12 cellular contexts compared by ENCODE assay signal in genomic region chr22:42683599-42684283, GRCh38. TPM values are rescaled to one million over a fixed set of nuclear protein-coding genes. Genes with fewer than 3 reads are reported as not detected.
DNase-seq lines count a peak whose midpoint lies in the region; ATAC-seq and TF ChIP-seq lines count a peak whose summit lies in the region.
"Had no signal": no experiment of that assay in that cellular context is flagged by ENCODE, and none has a peak within 500 bp of the region (broad histone marks: within the 10 kb centered on the region; RNA-seq: fewer than 3 reads in every experiment).

No MANE protein-coding gene starts in this region.

- peak overlapping the region; percentile 75 for H3K27ac Mint-ChIP-seq in glutamatergic neuron (ENCODE audit: unreplicated experiment)
- H3K27ac Mint-ChIP-seq: activated T-cell treated with anti-CD3 and anti-CD28 coated beads, Interleukin-2, amount 50 U/mL, for 24 hours had no signal

- no peaks in the 10 kb centered on the region for H4K20me1 ChIP-seq in osteoblast (ENCODE audit: insufficient read depth, low read length)

- H3K36me3 Mint-ChIP-seq in glutamatergic neuron (ENCODE audit: unreplicated experiment), result peaks cover 18% of the 10 kb centered on the region
- H3K36me3 Mint-ChIP-seq: naive thymus-derived CD8-positive, alpha-beta T cell had no signal

- H3K4me3 ChIP-seq in osteoblast (ENCODE audit: insufficient read depth, low read length) (no peak overlapping the region), aorta (ENCODE audit: low read length in 2 of 2) (no peak overlapping the region)

- H3K9me3 ChIP-seq in osteoblast (ENCODE audit: low read depth, low read length) (peaks cover 3% of the 10 kb centered on the region), aorta (ENCODE audit: control insufficient read depth, low read length) (no peaks in the 10 kb centered on the region)

- H3K9me3 Mint-ChIP-seq in glutamatergic neuron (ENCODE audit: unreplicated experiment), result peaks cover 19% of the 10 kb centered on the region
- H3K9me3 Mint-ChIP-seq: activated T-cell treated with anti-CD3 and anti-CD28 coated beads, Interleukin-2, amount 50 U/mL, for 24 hours had no signal

- ATAC-seq in aorta (ENCODE audit: low FRiP score) (peak; percentile 70), GM21390 (IDR thresholded peaks at IDR 0.05; ENCODE audit: unreplicated experiment) (no peak), HG03025 (IDR thresholded peaks at IDR 0.05; ENCODE audit: low FRiP score, unreplicated experiment) (no peak)
- ATAC-seq: naive thymus-derived CD8-positive, alpha-beta T cell had no signal

- H3K4me1 ChIP-seq in osteoblast (ENCODE audit: insufficient read depth, low read length) (peaks cover 50% of the 10 kb centered on the region), aorta (ENCODE audit: control insufficient read depth in 1 of 2, insufficient read depth in 2 of 2, low read length in 2 of 2) (peaks cover 2 to 7% of the 10 kb centered on the region in 2 donors)

- H3K4me2 ChIP-seq in osteoblast (ENCODE audit: insufficient read depth, low read length), result no peak overlapping the region

- no peaks in the 10 kb centered on the region for H3K79me2 ChIP-seq in osteoblast (ENCODE audit: insufficient read depth, low read length)

- H3K27ac ChIP-seq in osteoblast (ENCODE audit: low read depth, low read length) (peak overlapping the region; percentile 35), aorta (ENCODE audit: low read depth in 1 of 2, low read length in 2 of 2) (peak overlapping the region; percentile 37 to 79)

- H3K27me3 ChIP-seq in osteoblast (ENCODE audit: insufficient read depth, low read length) (no peaks in the 10 kb centered on the region), aorta (ENCODE audit: control insufficient read depth in 1 of 2, insufficient read depth in 2 of 2, low read length in 1 of 2) (no peaks in the 10 kb centered on the region)

- H3K4me1 Mint-ChIP-seq in glutamatergic neuron (ENCODE audit: low read depth, unreplicated experiment), result peaks cover 29% of the 10 kb centered on the region

- intact Hi-C loops in aorta (cut with DNase I), result no loop called here

- no peak overlapping the region for H2AFZ ChIP-seq in osteoblast (ENCODE audit: low read length)

- peak; percentile 26 for DNase-seq in NCI-H82 (lab: John Stamatoyannopoulos, UW)
- no peak for DNase-seq in NCI-H82 treated with DMSO at 0.1 percent for 48 hours (lab: John Stamatoyannopoulos, UW; ENCODE audit: unreplicated experiment)
- peak; percentile 57 for DNase-seq in glutamatergic neuron
- peak; percentile 89 for DNase-seq in osteoblast (ENCODE audit: insufficient read length, low spot score, missing footprints)
- DNase-seq in aorta, result peak; percentile 87 to 90
- DNase-seq in activated CD8-positive, alpha-beta memory T cell treated with anti-CD3 and anti-CD28 coated beads, Interleukin-2, amount 50 U/mL, for 4 hours, result no peak
- DNase-seq: 8988T; activated T-cell treated with anti-CD3 and anti-CD28 coated beads, Interleukin-2, amount 50 U/mL, for 24 hours; DMS79 treated with DMSO at 0.1 percent for 48 hours; naive thymus-derived CD8-positive, alpha-beta T cell had no signal

- peak overlapping the region; percentile 61 for H3K4me3 Mint-ChIP-seq in glutamatergic neuron (ENCODE audit: unreplicated experiment)
- H3K4me3 Mint-ChIP-seq: activated T-cell treated with anti-CD3 and anti-CD28 coated beads, Interleukin-2, amount 50 U/mL, for 24 hours had no signal

- no peaks in the 10 kb centered on the region for H3K36me3 ChIP-seq in osteoblast (ENCODE audit: insufficient read depth, low read length)
- no peaks in the 10 kb centered on the region for H3K36me3 ChIP-seq in aorta (ENCODE audit: control insufficient read depth in 1 of 2, insufficient read depth in 2 of 2, low read length in 1 of 2)

- no peak for TF ChIP-seq CTCF in glutamatergic neuron (IDR thresholded peaks at IDR 0.05; ENCODE audit: partially characterized antibody, unreplicated experiment)
- TF ChIP-seq CTCF in osteoblast (IDR thresholded peaks at IDR 0.05; ENCODE audit: extremely low read depth, low read depth, low read length), result no peak

- WGBS in aorta, 2 donors, result 3 to 6% methylated on average over 8 of the region's 8 CpGs

- H3K27me3 Mint-ChIP-seq in glutamatergic neuron (ENCODE audit: unreplicated experiment), result peaks cover 6% of the 10 kb centered on the region
- H3K27me3 Mint-ChIP-seq: activated T-cell treated with anti-CD3 and anti-CD28 coated beads, Interleukin-2, amount 50 U/mL, for 24 hours had no signal

RNA-seq across cellular contexts. Expression of gene CYB5R3, which starts 34.5 kb away (rescaled TPM):
- 148 TPM for total RNA-seq in glutamatergic neuron (ENCODE audit: unreplicated experiment)
- 84.3 and 86.9 TPM in 2 replicates for total RNA-seq in osteoblast
- 100 to 1,000 TPM; 430 to 444 TPM for total RNA-seq in aorta
- polyA plus RNA-seq in aorta, result 100 to 1,000 TPM; 346 to 756 TPM

RNA-seq across cellular contexts. Expression of gene A4GALT, which starts 36.9 kb away (rescaled TPM):
- 61.4 TPM for total RNA-seq in glutamatergic neuron (ENCODE audit: unreplicated experiment)
- total RNA-seq in osteoblast, result 19.9 and 24.2 TPM in 2 replicates
- total RNA-seq in aorta, result 10 to 100 TPM; 62.1 to 72.3 TPM
- 10 to 100 TPM; 15.8 to 75.8 TPM for polyA plus RNA-seq in aorta
- total RNA-seq: naive thymus-derived CD8-positive, alpha-beta T cell had no signal
- polyA plus RNA-seq: naive thymus-derived CD8-positive, alpha-beta T cell had no signal

RNA-seq across cellular contexts. Expression of gene ATP5MGL, which starts 43.3 kb away (rescaled TPM):
- total RNA-seq in glutamatergic neuron (ENCODE audit: unreplicated experiment) (1.1 TPM), osteoblast (0.72 and 1.2 TPM in 2 replicates), aorta (1 to 10 TPM; 1.5 to 2.7 TPM)
- polyA plus RNA-seq in aorta, result not detected

Comparison
In these comparisons a context has a peak if more than half of its experiments do, and no peak if none do; other contexts are left out.
1. DNase-seq: peak in NCI-H82 (single experiment), glutamatergic neuron (single experiment), osteoblast (single experiment) and aorta (2 of 2); none in NCI-H82 treated with DMSO at 0.1 percent for 48 hours (single experiment) and activated CD8-positive, alpha-beta memory T cell treated with anti-CD3 and anti-CD28 coated beads, Interleukin-2, amount 50 U/mL, for 4 hours (single experiment).